ENCODE assay signal across 11 cellular contexts in genomic region chr18:8882632-8883408, GRCh38.
A peak's percentile ranks its signal among the peaks of the same experiment; 100 is the strongest.
DNase-seq lines count a peak whose midpoint lies in the region; ATAC-seq and TF ChIP-seq lines count a peak whose summit lies in the region.
"Had no signal": no experiment of that assay in that cellular context is flagged by ENCODE, and none has a peak within 500 bp of the region (broad histone marks: within the 10 kb centered on the region; RNA-seq: fewer than 3 reads in every experiment).

No MANE protein-coding gene starts in this region.

- H3K4me1 ChIP-seq in H9 (ENCODE audit: insufficient read depth, low read length) (no peaks in the 10 kb centered on the region), foreskin keratinocyte (no peaks in the 10 kb centered on the region)
- H3K4me1 ChIP-seq: HAP-1 had no signal

- H3K4me2 ChIP-seq in H9 (ENCODE audit: insufficient read depth, insufficient read length, low read length), result no peak overlapping the region

- H3K36me3 Mint-ChIP-seq in H9 (ENCODE audit: insufficient read depth in 1 of 3, low read depth in 3 of 3), result peaks cover 11 to 40% (median 29%) of the 10 kb centered on the region in 3 experiments

- peaks cover 39 to 47% of the 10 kb centered on the region in 2 experiments for H3K9me3 Mint-ChIP-seq in H9

- H3K4me1 Mint-ChIP-seq in H9, result peaks cover 7 to 17% of the 10 kb centered on the region in 2 experiments

- peaks cover 6% of the 10 kb centered on the region for H3K9me3 ChIP-seq in H9 (ENCODE audit: control insufficient read depth, low read depth, low read length)
- H3K9me3 ChIP-seq: HAP-1 had no signal

- no peaks in the 10 kb centered on the region for H3K79me1 ChIP-seq in H9 (ENCODE audit: insufficient read depth, low read depth, low read length, poor library complexity, severe bottlenecking)

- ATAC-seq in foreskin keratinocyte (peak; percentile 41), HG03354 (IDR thresholded peaks at IDR 0.05; ENCODE audit: poor library complexity, severe bottlenecking, unreplicated experiment) (no peak)

- H3K18ac ChIP-seq in H9 (ENCODE audit: insufficient read length, low read depth, low read length), result no peak overlapping the region

- no peak overlapping the region; a peak in 1 of 5 replicates for H3K4me3 Mint-ChIP-seq in H9

- TF ChIP-seq CTCF in H9 (conservative IDR thresholded peaks at IDR 0.05) (peak; percentile 74), foreskin keratinocyte (conservative IDR thresholded peaks at IDR 0.05) (peak; percentile 30)

- H3K56ac ChIP-seq in H9 (ENCODE audit: insufficient read length, low read depth, low read length), result no peak overlapping the region

- H2BK12ac ChIP-seq in H9 (ENCODE audit: insufficient read length, low read depth, low read length), result no peak overlapping the region

- no peak overlapping the region for H2AFZ ChIP-seq in H9 (ENCODE audit: low read length)

- no peaks in the 10 kb centered on the region for H4K20me1 ChIP-seq in H9 (ENCODE audit: control insufficient read depth, insufficient read depth, insufficient read length)

- H3K23me2 ChIP-seq in H9 (ENCODE audit: insufficient read length, low read depth, low read length, poor library complexity, severe bottlenecking), result no peaks in the 10 kb centered on the region

- no peaks in the 10 kb centered on the region; the same call in 1 of the 2 replicates for H3K27me3 Mint-ChIP-seq in H9 (ENCODE audit: low read depth)

- no peak overlapping the region for H2BK120ac ChIP-seq in H9 (ENCODE audit: low read depth, low read length, poor library complexity, severe bottlenecking)

- no peak overlapping the region for H4K8ac ChIP-seq in H9 (replicated peaks; ENCODE audit: insufficient read length, low read depth, low read length)

- DNase-seq in COLO668 (lab: John Stamatoyannopoulos, UW; ENCODE audit: unreplicated experiment) (peak; percentile 11), H9 (peak; percentile 47), RPMI8226 (peak; percentile 15), foreskin keratinocyte (peak in 1 of 2 donors; percentile 35), GM19238 (ENCODE audit: insufficient read length, low spot score) (no peak), NCI-H1092 (lab: John Stamatoyannopoulos, UW) (no peak)
- DNase-seq in activated CD4-positive, alpha-beta T cell treated with anti-CD3 and anti-CD28 coated beads, Interleukin-2, amount 50 U/mL, for 1 hour, result no peak
- DNase-seq: NCI-H1105 treated with DMSO at 0.1 percent for 48 hours, ovary had no signal

- H3K9ac ChIP-seq in H9 (ENCODE audit: extremely low read depth, insufficient read length, low read length), result no peak overlapping the region

- no peak overlapping the region for H3T11ph ChIP-seq in H9 (ENCODE audit: low read length)

- H3K27ac ChIP-seq in H9 (ENCODE audit: insufficient read length, low read depth, low read length), result no peak overlapping the region
- H3K27ac ChIP-seq in foreskin keratinocyte, result no peak overlapping the region
- H3K27ac ChIP-seq: ovary had no signal

- no peak overlapping the region for H2AK5ac ChIP-seq in H9 (ENCODE audit: insufficient read length, low read length)

- H3K14ac ChIP-seq in H9 (ENCODE audit: insufficient read depth, low read length), result no peak overlapping the region

- no peak overlapping the region for H2BK20ac ChIP-seq in H9 (ENCODE audit: low read depth, low read length, poor library complexity, severe bottlenecking)

- H2BK15ac ChIP-seq in H9 (ENCODE audit: low read depth, low read length), result no peak overlapping the region

- no peak overlapping the region for H4K5ac ChIP-seq in H9 (ENCODE audit: insufficient read length, low read depth, low read length)

- no peaks in the 10 kb centered on the region for H3K27me3 ChIP-seq in H9 (ENCODE audit: insufficient read depth, low read length)
- H3K27me3 ChIP-seq in foreskin keratinocyte, result no peaks in the 10 kb centered on the region
- H3K27me3 ChIP-seq: ovary had no signal

- no peak overlapping the region for H3K23ac ChIP-seq in H9 (ENCODE audit: insufficient read length, low read depth, low read length)

- no peaks in the 10 kb centered on the region for H3K79me2 ChIP-seq in H9 (ENCODE audit: insufficient read depth, low read length)

- H2BK5ac ChIP-seq in H9 (ENCODE audit: insufficient read length, low read length), result no peak overlapping the region

- H3K4ac ChIP-seq in H9 (ENCODE audit: low read depth, low read length), result no peak overlapping the region

- no CpG with 5 or more reads among the region's 15 CpGs for WGBS in H9 (ENCODE audit: extremely low coverage, insufficient read length, low lambda C conversion rate)

- no peak overlapping the region for H3K27ac Mint-ChIP-seq in H9

- no peak overlapping the region for H4K91ac ChIP-seq in H9 (ENCODE audit: insufficient read length, low read depth, low read length)

Comparison
In these comparisons a context has a peak if more than half of its experiments do, and no peak if none do; other contexts are left out.
1. DNase-seq: peak in COLO668 (single experiment), H9 (single experiment) and RPMI8226 (single experiment); none in GM19238 (single experiment), activated CD4-positive, alpha-beta T cell treated with anti-CD3 and anti-CD28 coated beads, Interleukin-2, amount 50 U/mL, for 1 hour (single experiment) and NCI-H1092 (single experiment).